22 cellular contexts compared by ENCODE assay signal in the genomic region with DNA sequence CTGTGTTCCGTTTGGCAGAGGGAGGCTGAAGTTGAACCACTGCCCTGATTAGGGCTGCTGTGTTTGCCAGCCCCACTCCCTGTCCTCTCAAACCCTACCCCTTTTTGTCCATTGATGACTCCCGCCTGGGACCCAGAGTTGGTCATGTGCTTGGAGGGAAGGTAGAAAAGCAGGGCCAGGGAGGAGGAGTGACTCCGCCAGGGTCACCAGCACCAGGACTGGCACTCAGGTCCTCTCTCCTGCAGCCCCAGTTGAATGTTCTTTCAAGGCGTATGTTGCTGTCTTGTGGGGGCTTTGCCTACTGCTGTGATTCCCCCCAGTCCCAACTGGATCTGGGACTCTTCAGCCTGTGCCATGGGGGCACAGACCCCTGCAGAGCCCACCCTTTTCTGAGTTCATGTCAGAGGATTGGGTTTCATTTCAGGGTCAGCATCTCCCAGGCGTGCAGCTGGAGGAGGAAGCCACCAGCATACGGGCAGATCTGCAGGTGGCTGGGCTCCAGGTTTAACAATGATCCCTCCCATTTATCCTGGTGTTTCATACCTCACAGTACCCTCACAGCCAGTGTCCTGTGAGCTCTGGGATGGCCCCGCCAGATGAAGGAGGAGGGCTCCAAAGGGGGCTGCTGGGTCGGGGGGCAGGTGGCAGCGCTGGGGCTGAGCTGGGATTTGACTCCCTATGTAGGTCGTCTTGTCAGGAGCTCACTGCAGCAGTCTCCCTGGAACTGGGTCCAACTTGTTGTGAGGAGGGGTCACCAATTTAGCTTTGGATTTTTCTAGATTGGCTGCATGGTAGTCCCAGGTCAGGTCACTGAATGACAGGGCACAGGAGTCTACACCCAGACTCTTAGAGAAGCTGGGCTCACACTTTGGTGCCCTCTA. TPM values are rescaled to one million over a fixed set of nuclear protein-coding genes. Genes with fewer than 3 reads are reported as not detected.
"Had no signal": no experiment of that assay in that cellular context is flagged by ENCODE, and none has a peak within 500 bp of the region (broad histone marks: within the 10 kb centered on the region; RNA-seq: fewer than 3 reads in every experiment).

No MANE protein-coding gene starts in this region.

- H3K4me3 Mint-ChIP-seq: naive thymus-derived CD8-positive, alpha-beta T cell; nephron progenitor cell; stimulated activated effector memory CD8-positive, alpha-beta T cell treated with anti-CD3 and anti-CD28 coated beads, Interleukin-12 subunit alpha, Interleukin-12 subunit beta, amount 100 ng/mL, for 72 hours had no signal

- DNase-seq: central memory CD4-positive, alpha-beta T cell; colonic mucosa; dermis blood vessel endothelial cell; effector memory CD4-positive, alpha-beta T cell; foreskin melanocyte; glutamatergic neuron; heart right ventricle; hippocampal formation; kidney glomerular epithelial cell; left colon; left ventricle myocardium superior; lower lobe of right lung; naive thymus-derived CD8-positive, alpha-beta T cell; nephron progenitor cell; occipital lobe; sigmoid colon; stimulated activated CD4-positive, alpha-beta T cell treated with anti-CD3 and anti-CD28 coated beads, Interleukin-2, amount 100 ng/mL, for 24 hours; stimulated activated CD4-positive, alpha-beta T cell treated with anti-CD3 and anti-CD28 coated beads, Interleukin-4, amount 100 ng/mL, for 24 hours; stimulated activated naive CD4-positive, alpha-beta T cell treated with Interleukin-2 at 50 U/mL for 16 hours; transverse colon had no signal

- H3K9me3 Mint-ChIP-seq: stimulated activated effector memory CD8-positive, alpha-beta T cell treated with anti-CD3 and anti-CD28 coated beads, Interleukin-12 subunit alpha, Interleukin-12 subunit beta, amount 100 ng/mL, for 72 hours had no signal

- ATAC-seq: heart right ventricle; left colon; lower lobe of right lung; naive thymus-derived CD8-positive, alpha-beta T cell; stimulated activated effector memory CD8-positive, alpha-beta T cell treated with anti-CD3 and anti-CD28 coated beads, Interleukin-12 subunit alpha, Interleukin-12 subunit beta, amount 100 ng/mL, for 72 hours had no signal

- H3K4me1 Mint-ChIP-seq: naive thymus-derived CD8-positive, alpha-beta T cell; nephron progenitor cell; stimulated activated effector memory CD8-positive, alpha-beta T cell treated with anti-CD3 and anti-CD28 coated beads, Interleukin-12 subunit alpha, Interleukin-12 subunit beta, amount 100 ng/mL, for 72 hours had no signal

- H3K27ac Mint-ChIP-seq: naive thymus-derived CD8-positive, alpha-beta T cell; nephron progenitor cell; progenitor cell of endocrine pancreas; stimulated activated effector memory CD8-positive, alpha-beta T cell treated with anti-CD3 and anti-CD28 coated beads, Interleukin-12 subunit alpha, Interleukin-12 subunit beta, amount 100 ng/mL, for 72 hours had no signal

RNA-seq across cellular contexts. Expression of a gene that starts 55.7 kb away (rescaled TPM):
- total RNA-seq: naive thymus-derived CD8-positive, alpha-beta T cell had no signal
